ENCODE assay signal across 9 cellular contexts in genomic region chr20:20366896-20367680, GRCh38. TPM values are rescaled to one million over a fixed set of nuclear protein-coding genes. Genes with fewer than 3 reads are reported as not detected.
DNase-seq lines count a peak whose midpoint lies in the region; ATAC-seq lines count a peak whose summit lies in the region.
"Had no signal": no experiment of that assay in that cellular context is flagged by ENCODE, and none has a peak within 500 bp of the region (broad histone marks: within the 10 kb centered on the region; RNA-seq: fewer than 3 reads in every experiment).

No MANE protein-coding gene starts in this region.

- peak; percentile 4 for DNase-seq in Daoy (ENCODE audit: low read depth)
- peak; percentile 15 for DNase-seq in M059J (ENCODE audit: low read depth)
- DNase-seq in central memory CD8-positive, alpha-beta T cell (ENCODE audit: low spot score in 2 of 2): no peak
- DNase-seq in trophoblast cell: no peak
- DNase-seq in 8988T: no peak
- DNase-seq in HK-2 (ENCODE audit: unreplicated experiment): no peak

- WGBS in trophoblast cell (ENCODE audit: extremely low coverage, insufficient coverage, insufficient read length): no CpG with 5 or more reads among the region's 70 CpGs

- H3K27me3 ChIP-seq in trophoblast cell (ENCODE audit: insufficient read depth, low read length): peaks cover 79% of the 10 kb centered on the region

- H2AK5ac ChIP-seq in trophoblast cell (ENCODE audit: low read length): no peak overlapping the region

- H3K4me3 ChIP-seq in trophoblast cell (ENCODE audit: low read depth, low read length): no peak overlapping the region
- H3K4me3 ChIP-seq: SJSA1 had no signal

- H2BK12ac ChIP-seq in trophoblast cell (ENCODE audit: low read length): no peak overlapping the region

- no peaks in the 10 kb centered on the region for H3K79me1 ChIP-seq in trophoblast cell (ENCODE audit: low read length)

- no peak overlapping the region for H3K27ac Mint-ChIP-seq in central memory CD8-positive, alpha-beta T cell (ENCODE audit: low read depth)

- H3K4me3 Mint-ChIP-seq in central memory CD8-positive, alpha-beta T cell: peak overlapping the region; percentile 43

- peak overlapping the region; percentile 94 for H3K4me2 ChIP-seq in trophoblast cell (ENCODE audit: low read length)

- H3K4ac ChIP-seq in trophoblast cell (ENCODE audit: low read depth, low read length): no peak overlapping the region

- H3K9me3 Mint-ChIP-seq in central memory CD8-positive, alpha-beta T cell: no peaks in the 10 kb centered on the region

- H3K4me1 Mint-ChIP-seq in central memory CD8-positive, alpha-beta T cell: no peaks in the 10 kb centered on the region

- H4K91ac ChIP-seq in trophoblast cell (ENCODE audit: low read depth, low read length): no peak overlapping the region

- H2AFZ ChIP-seq in trophoblast cell (ENCODE audit: insufficient read depth, low read length, poor library complexity): no peak overlapping the region

- H4K8ac ChIP-seq in trophoblast cell (ENCODE audit: low read depth, low read length): no peak overlapping the region

- H4K12ac ChIP-seq in trophoblast cell (ENCODE audit: low read depth, low read length): no peak overlapping the region

- peaks cover 1% of the 10 kb centered on the region for H3K36me3 Mint-ChIP-seq in central memory CD8-positive, alpha-beta T cell (ENCODE audit: insufficient read depth)

- H3K14ac ChIP-seq in trophoblast cell (ENCODE audit: low read length): no peak overlapping the region

- H3K18ac ChIP-seq in trophoblast cell (ENCODE audit: low read length): no peak overlapping the region

- ATAC-seq in central memory CD8-positive, alpha-beta T cell (replicated peaks; ENCODE audit: extremely low read depth, poor library complexity, severe bottlenecking): no peak
- ATAC-seq in GM21528 (IDR thresholded peaks at IDR 0.05; ENCODE audit: low FRiP score, unreplicated experiment) (no peak), GM19467 (IDR thresholded peaks at IDR 0.05; ENCODE audit: unreplicated experiment) (no peak)

- H3K23ac ChIP-seq in trophoblast cell (ENCODE audit: low read length): no peak overlapping the region

- H3K27me3 Mint-ChIP-seq in central memory CD8-positive, alpha-beta T cell: peaks cover 71% of the 10 kb centered on the region

- no peak overlapping the region for H3K27ac ChIP-seq in trophoblast cell (ENCODE audit: low read depth, low read length)
- H3K27ac ChIP-seq: SJSA1 had no signal

- no peak overlapping the region for H3K9ac ChIP-seq in trophoblast cell (ENCODE audit: low read length)

- no peak overlapping the region for H2BK5ac ChIP-seq in trophoblast cell (ENCODE audit: low read depth, low read length, poor library complexity)

- H2BK120ac ChIP-seq in trophoblast cell (ENCODE audit: insufficient read depth, low read length, poor library complexity): no peak overlapping the region

- H3K9me3 ChIP-seq in trophoblast cell (ENCODE audit: insufficient read depth, low read depth, low read length): peaks cover 5% of the 10 kb centered on the region
- H3K9me3 ChIP-seq: SJSA1 had no signal

- H3K4me1 ChIP-seq in trophoblast cell (ENCODE audit: control insufficient read depth in 1 of 2, insufficient read depth in 2 of 2, low read length in 2 of 2): peaks cover 14 to 21% of the 10 kb centered on the region in 2 experiments
- H3K4me1 ChIP-seq: SJSA1 had no signal

- H3K79me2 ChIP-seq in trophoblast cell (ENCODE audit: control insufficient read depth, insufficient read depth, low read length, poor library complexity): no peaks in the 10 kb centered on the region

- H3K36me3 ChIP-seq in trophoblast cell (ENCODE audit: control insufficient read depth in 1 of 2, insufficient read depth in 2 of 2, low read length in 2 of 2): no peaks in the 10 kb centered on the region
- H3K36me3 ChIP-seq: SJSA1 had no signal

RNA-seq across cellular contexts. Expression of gene INSM1, which starts 0.8 kb away (rescaled TPM):
- total RNA-seq in Daoy (2014; rRNA removed; shearing (Covaris generic)): not detected in 2 replicates
- 0.20 and 1.2 TPM in 2 replicates for total RNA-seq in M059J (2014; rRNA removed; shearing (Covaris generic))
- not detected in 2 replicates for polyA plus RNA-seq in trophoblast cell (2013)
- total RNA-seq: SJSA1 had no signal

Comparison
In these comparisons a context has a peak if more than half of its experiments do, and no peak if none do; other contexts are left out.
1. DNase-seq: peak in Daoy (single experiment) and M059J (single experiment); none in central memory CD8-positive, alpha-beta T cell (0 of 2), trophoblast cell (0 of 2), 8988T (single experiment) and HK-2 (single experiment).